In genomic region chr3:69084326-69084667, GRCh38 we compare ENCODE assay signal across 8 cellular contexts. TPM values are rescaled to one million over a fixed set of nuclear protein-coding genes. Genes with fewer than 3 reads are reported as not detected.
A peak's percentile ranks its signal among the peaks of the same experiment; 100 is the strongest.
DNase-seq lines count a peak whose midpoint lies in the region; ATAC-seq and TF ChIP-seq lines count a peak whose summit lies in the region.

No MANE protein-coding gene starts in this region.

- no peak for TF ChIP-seq EP300 in suprapubic skin (IDR thresholded peaks at IDR 0.05)

- H3K27me3 ChIP-seq in GM06990 (replicated peaks; ENCODE audit: control insufficient read depth, insufficient read depth, low read length) (no peaks in the 10 kb centered on the region), layer of hippocampus (ENCODE audit: control insufficient read depth, insufficient read depth, low read length) (no peaks in the 10 kb centered on the region), suprapubic skin (no peaks in the 10 kb centered on the region)

- no peaks in the 10 kb centered on the region for H3K9me3 Mint-ChIP-seq in brain

- H3K27ac ChIP-seq in layer of hippocampus (ENCODE audit: low read depth, low read length) (peak overlapping the region; percentile 71), suprapubic skin (peak overlapping the region; percentile 96)

- peaks cover 5% of the 10 kb centered on the region for H3K36me3 Mint-ChIP-seq in brain

- H3K4me3 ChIP-seq in GM06990 (replicated peaks; ENCODE audit: low read depth, low read length), result peak overlapping the region; percentile 64
- H3K4me3 ChIP-seq in Jurkat, Clone E6-1 (ENCODE audit: low read length), result peak overlapping the region; percentile 73
- H3K4me3 ChIP-seq in suprapubic skin, result peak overlapping the region; percentile 93

- H3K36me3 ChIP-seq in GM06990 (ENCODE audit: control insufficient read depth, insufficient read depth, low read length) (no peaks in the 10 kb centered on the region), suprapubic skin (no peaks in the 10 kb centered on the region)

- H3K4me1 ChIP-seq in suprapubic skin, result peaks cover 79% of the 10 kb centered on the region

- ATAC-seq in GM21576 (IDR thresholded peaks at IDR 0.05; ENCODE audit: unreplicated experiment), result no peak

- TF ChIP-seq CTCF in GM06990 (IDR thresholded peaks at IDR 0.05; ENCODE audit: insufficient read depth, low read length, poor library complexity, severe bottlenecking), result no peak
- TF ChIP-seq CTCF in brain (conservative IDR thresholded peaks at IDR 0.05), result no peak
- no peak for TF ChIP-seq CTCF in suprapubic skin (IDR thresholded peaks at IDR 0.05)

- H3K9me3 ChIP-seq in suprapubic skin, result no peaks in the 10 kb centered on the region

- peak overlapping the region; percentile 91 to 98 (median 97) for H3K4me3 Mint-ChIP-seq in brain

- no peak for TF ChIP-seq POLR2A in suprapubic skin (IDR thresholded peaks at IDR 0.05)

- WGBS in suprapubic skin, result 0% methylated on average over 2 of the region's 2 CpGs

- peaks cover 85% of the 10 kb centered on the region for H3K4me1 Mint-ChIP-seq in brain

- H3K27me3 Mint-ChIP-seq in brain, result peaks cover 25% of the 10 kb centered on the region

- peak overlapping the region; percentile 92 to 99 (median 95) for H3K27ac Mint-ChIP-seq in brain

- DNase-seq in GM06990 (ENCODE audit: extremely low read depth, insufficient read length) (no peak), suprapubic skin (ENCODE audit: low spot score in 2 of 2) (no peak), NCI-H1694 (lab: John Stamatoyannopoulos, UW) (no peak), OCI-M1 (lab: John Stamatoyannopoulos, UW) (no peak)
- no peak for DNase-seq in Jurkat, Clone E6-1 (ENCODE audit: low read depth, low spot score)

RNA-seq across cellular contexts. Expression of gene ARL6IP5, which starts 0.4 kb away (rescaled TPM):
- 73.4 TPM for polyA plus RNA-seq in Jurkat, Clone E6-1 (2012; ENCODE audit: insufficient read depth, insufficient read length)
- 76.3 TPM for polyA plus RNA-seq in brain (ENCODE audit: insufficient read depth, low read depth, low replicate concordance)
- 100 to 1,000 TPM in 1 of 4 donors, 10 to 100 TPM in 3; 58.6 to 106 (median 69.0) TPM for total RNA-seq in suprapubic skin

RNA-seq across cellular contexts. Expression of gene UBA3, which starts 4.1 kb away (rescaled TPM):
- 97.8 TPM for polyA plus RNA-seq in Jurkat, Clone E6-1 (2012; ENCODE audit: insufficient read depth, insufficient read length)
- polyA plus RNA-seq in brain (ENCODE audit: insufficient read depth, low read depth, low replicate concordance), result 19.0 TPM
- total RNA-seq in suprapubic skin, result 10 to 100 TPM; 37.2 to 77.7 (median 48.6) TPM

RNA-seq across cellular contexts. Expression of gene TMF1, which starts 32.2 kb away (rescaled TPM):
- polyA plus RNA-seq in Jurkat, Clone E6-1 (2012; ENCODE audit: insufficient read depth, insufficient read length), result 17.2 TPM
- 2.5 TPM for polyA plus RNA-seq in brain (ENCODE audit: insufficient read depth, low read depth, low replicate concordance)
- total RNA-seq in suprapubic skin, result 10 to 100 TPM; 19.2 to 46.3 (median 27.8) TPM

RNA-seq across cellular contexts. Expression of gene LMOD3, which starts 38.1 kb away (rescaled TPM):
- polyA plus RNA-seq in Jurkat, Clone E6-1 (2012; ENCODE audit: insufficient read depth, insufficient read length), result not detected
- polyA plus RNA-seq in brain (ENCODE audit: insufficient read depth, low read depth, low replicate concordance), result 0.15 TPM
- under 1 TPM in 1 of 4 donors, not detected in 3; 0.40 TPM for total RNA-seq in suprapubic skin
